13 cellular contexts compared by ENCODE assay signal in genomic region chr14:34302654-34303053, GRCh38.
A peak's percentile ranks its signal among the peaks of the same experiment; 100 is the strongest.
DNase-seq lines count a peak whose midpoint lies in the region; ATAC-seq and TF ChIP-seq lines count a peak whose summit lies in the region.
"Had no signal": no experiment of that assay in that cellular context is flagged by ENCODE, and none has a peak within 500 bp of the region (broad histone marks: within the 10 kb centered on the region; RNA-seq: fewer than 3 reads in every experiment).

No MANE protein-coding gene starts in this region.

- no peak overlapping the region for H3K4me3 ChIP-seq in fibroblast of pulmonary artery (replicated peaks; ENCODE audit: low read depth, low read length)
- H3K4me3 ChIP-seq: ascending aorta had no signal

- TF ChIP-seq CTCF in fibroblast of pulmonary artery (IDR thresholded peaks at IDR 0.05; ENCODE audit: low read length, missing control alignments), result no peak

- DNase-seq in NCI-H128 (lab: John Stamatoyannopoulos, UW; ENCODE audit: unreplicated experiment), result peak; percentile 29
- DNase-seq in NCI-H345 (lab: John Stamatoyannopoulos, UW), result peak; percentile 76
- DNase-seq in fibroblast of pulmonary artery (ENCODE audit: low read depth), result peak; percentile 17
- no peak for DNase-seq in sciatic nerve (ENCODE audit: low spot score)
- DNase-seq in retina, result no peak
- no peak for DNase-seq in cortex of kidney (lab: John Stamatoyannopoulos, UW)
- no peak for DNase-seq in HCEC 1CT
- DNase-seq: activated CD8-positive, alpha-beta memory T cell treated with anti-CD3 and anti-CD28 coated beads, Interleukin-2, amount 50 U/mL, for 4 hours; BE2C; naive thymus-derived CD8-positive, alpha-beta T cell; NCI-H146; SHP77 had no signal

- intact Hi-C loops in sciatic nerve (cut with DNase I), result no loop called here

- peak; percentile 63 for ATAC-seq in sciatic nerve
- ATAC-seq: naive thymus-derived CD8-positive, alpha-beta T cell had no signal

Comparison
In these comparisons a context has a peak if more than half of its experiments do, and no peak if none do; other contexts are left out.
1. DNase-seq: peak in NCI-H128 (single experiment), NCI-H345 (single experiment) and fibroblast of pulmonary artery (single experiment); none in sciatic nerve (single experiment), retina (single experiment), cortex of kidney (single experiment) and HCEC 1CT (single experiment).